33 cellular contexts compared by ENCODE assay signal in genomic region chr11:32790916-32791315, GRCh38. TPM values are rescaled to one million over a fixed set of nuclear protein-coding genes. Genes with fewer than 3 reads are reported as not detected.
"Had no signal": no experiment of that assay in that cellular context is flagged by ENCODE, and none has a peak within 500 bp of the region (broad histone marks: within the 10 kb centered on the region; RNA-seq: fewer than 3 reads in every experiment).

No MANE protein-coding gene starts in this region.

- DNase-seq: colonic mucosa; cortex of kidney; effector CD4-positive, alpha-beta T cell; effector memory CD4-positive, alpha-beta T cell; erythroblast; esophagus squamous epithelium; foreskin fibroblast; foreskin melanocyte; gastrocnemius medialis; glutamatergic neuron; head of caudate nucleus; heart right ventricle; hippocampal formation; left cardiac atrium; left lung; left ventricle myocardium superior; lower lobe of right lung; mesenchymal stem cell; midbrain; naive thymus-derived CD4-positive, alpha-beta T cell had no signal

- H3K36me3 ChIP-seq: colonic mucosa, esophagus squamous epithelium, gastrocnemius medialis, heart right ventricle, left lung, lower lobe of right lung had no signal

- H3K27me3 ChIP-seq: colonic mucosa, gastrocnemius medialis, left lung had no signal

- ATAC-seq: esophagus mucosa; gastrocnemius medialis; heart right ventricle; left cardiac atrium; left lung; left ventricle myocardium superior; lower lobe of right lung; naive thymus-derived CD4-positive, alpha-beta T cell had no signal

- H3K9me3 ChIP-seq: colonic mucosa, esophagus squamous epithelium, gastrocnemius medialis, heart right ventricle, left lung, lower lobe of right lung had no signal

- H3K9me3 Mint-ChIP-seq: dendritic cell treated with granulocyte-macrophage colony-stimulating factor and Interleukin-4, amounts not matched to agents 40 ng/mL and 50 ng/mL, for 4 days; naive thymus-derived CD4-positive, alpha-beta T cell had no signal

- FAIRE-seq: islet of Langerhans, keratinocyte had no signal

- H3K36me3 Mint-ChIP-seq: naive thymus-derived CD4-positive, alpha-beta T cell had no signal

- H3K27me3 Mint-ChIP-seq: dendritic cell treated with granulocyte-macrophage colony-stimulating factor and Interleukin-4, amounts not matched to agents 40 ng/mL and 50 ng/mL, for 4 days had no signal

- H3K4me3 ChIP-seq: colonic mucosa, esophagus squamous epithelium, gastrocnemius medialis, heart right ventricle, left lung, lower lobe of right lung had no signal

- H3K4me1 ChIP-seq: colonic mucosa, lower lobe of right lung had no signal

- H3K27ac ChIP-seq: colonic mucosa, epithelial cell of prostate, esophagus squamous epithelium, gastrocnemius medialis, heart right ventricle, left lung, lower lobe of right lung had no signal

- H3K27ac Mint-ChIP-seq: dendritic cell treated with granulocyte-macrophage colony-stimulating factor and Interleukin-4, amounts not matched to agents 40 ng/mL and 50 ng/mL, for 4 days; naive thymus-derived CD4-positive, alpha-beta T cell had no signal

- H3K4me3 Mint-ChIP-seq: dendritic cell treated with granulocyte-macrophage colony-stimulating factor and Interleukin-4, amounts not matched to agents 40 ng/mL and 50 ng/mL, for 4 days; naive thymus-derived CD4-positive, alpha-beta T cell had no signal

RNA-seq across cellular contexts. Expression of gene CCDC73, which starts 3.5 kb away (rescaled TPM):
- total RNA-seq: colonic mucosa; dermis microvascular lymphatic vessel endothelial cell; gastrocnemius medialis; glomerular endothelial cell; heart right ventricle; kidney epithelial cell; left cardiac atrium; left ventricle myocardium superior; lower leg skin; lung microvascular endothelial cell; mesenteric fat pad; mononuclear cell; mucosa of gallbladder; naive thymus-derived CD4-positive, alpha-beta T cell had no signal
- polyA plus RNA-seq: keratinocyte; naive thymus-derived CD4-positive, alpha-beta T cell had no signal

RNA-seq across cellular contexts. Expression of gene PRRG4, which starts 38.8 kb away (rescaled TPM):
- polyA plus RNA-seq: naive thymus-derived CD4-positive, alpha-beta T cell had no signal
